In genomic region chr16:24988137-24988535, GRCh38 we compare ENCODE assay signal across 10 cellular contexts. TPM values are rescaled to one million over a fixed set of nuclear protein-coding genes. Genes with fewer than 3 reads are reported as not detected.
DNase-seq lines count a peak whose midpoint lies in the region; ATAC-seq and TF ChIP-seq lines count a peak whose summit lies in the region.
"Had no signal": no experiment of that assay in that cellular context is flagged by ENCODE, and none has a peak within 500 bp of the region (broad histone marks: within the 10 kb centered on the region; RNA-seq: fewer than 3 reads in every experiment).

No MANE protein-coding gene starts in this region.

- peaks cover 25% of the 10 kb centered on the region for H3K4me1 ChIP-seq in cardiac muscle cell (ENCODE audit: low read depth)
- peaks cover 3 to 18% of the 10 kb centered on the region in 2 donors for H3K4me1 ChIP-seq in breast epithelium
- H3K4me1 ChIP-seq in mesenchymal stem cell (ENCODE audit: control insufficient read depth, insufficient read depth, low read depth, low read length): peaks cover 18% of the 10 kb centered on the region
- peaks cover 0 to 100% (median 75%) of the 10 kb centered on the region in 4 donors for H3K4me1 ChIP-seq in tibial nerve

- H3K18ac ChIP-seq in mesenchymal stem cell (ENCODE audit: low read depth in 1 of 2, low read length in 2 of 2): no peak overlapping the region

- H3K23ac ChIP-seq in mesenchymal stem cell (ENCODE audit: low read length in 2 of 2): no peak overlapping the region

- no peak overlapping the region for H2BK15ac ChIP-seq in mesenchymal stem cell (ENCODE audit: low read depth, poor library complexity, severe bottlenecking)

- H3K4me3 ChIP-seq in cardiac muscle cell (no peak overlapping the region), breast epithelium (no peak overlapping the region), mesenchymal stem cell (ENCODE audit: insufficient read depth in 1 of 2, low read depth in 1 of 2, low read length in 2 of 2) (peak overlapping the region in 1 of 2 experiments; percentile 4), tibial nerve (no peak overlapping the region)

- H3K27ac ChIP-seq in cardiac muscle cell: peak overlapping the region; percentile 55
- H3K27ac ChIP-seq in breast epithelium: peak overlapping the region; percentile 57 to 73
- H3K27ac ChIP-seq in mesenchymal stem cell (ENCODE audit: low read length, poor library complexity, severe bottlenecking): peak overlapping the region; percentile 59
- peak overlapping the region; percentile 28 to 92 (median 66) for H3K27ac ChIP-seq in tibial nerve

- H3K27me3 ChIP-seq in cardiac muscle cell (no peaks in the 10 kb centered on the region), breast epithelium (no peaks in the 10 kb centered on the region), mesenchymal stem cell (ENCODE audit: control insufficient read depth in 1 of 2, insufficient read depth in 1 of 2, low read length in 2 of 2) (no peaks in the 10 kb centered on the region), tibial nerve (no peaks in the 10 kb centered on the region)

- intact Hi-C loops in left cardiac atrium (cut with DNase I): no loop called here
- intact Hi-C loops in breast epithelium (cut with DNase I; ENCODE audit: low total_unique reads): no loop called here

- H2BK5ac ChIP-seq in mesenchymal stem cell (ENCODE audit: low read depth, low read length, poor library complexity, severe bottlenecking): no peak overlapping the region

- no peak overlapping the region for H2BK120ac ChIP-seq in mesenchymal stem cell (ENCODE audit: low read depth, low read length)

- no peak overlapping the region for H3K14ac ChIP-seq in mesenchymal stem cell (ENCODE audit: low read length in 2 of 2)

- H2AK5ac ChIP-seq in mesenchymal stem cell (ENCODE audit: low read length, severe bottlenecking): no peak overlapping the region

- H3K79me1 ChIP-seq in mesenchymal stem cell (replicated peaks; ENCODE audit: low read length, poor library complexity, severe bottlenecking): peaks cover 4% of the 10 kb centered on the region

- TF ChIP-seq CTCF in cardiac muscle cell (IDR thresholded peaks at IDR 0.05; ENCODE audit: low read depth, low read length) (no peak), breast epithelium (IDR thresholded peaks at IDR 0.05) (no peak), tibial nerve (IDR thresholded peaks at IDR 0.05) (no peak)

- 0% methylated on average over 1 of the region's 5 CpGs for WGBS in mesenchymal stem cell
- 14 to 20% methylated on average over 5 of the region's 5 CpGs for WGBS in tibial nerve, 2 donors

- no peak overlapping the region for H4K91ac ChIP-seq in mesenchymal stem cell (ENCODE audit: low read length)

- H2AFZ ChIP-seq in mesenchymal stem cell (ENCODE audit: low read depth, low read length): no peak overlapping the region

- H4K8ac ChIP-seq in mesenchymal stem cell (ENCODE audit: low read length): no peak overlapping the region

- ATAC-seq in left cardiac atrium (no peak), HG02623 (IDR thresholded peaks at IDR 0.05; ENCODE audit: unreplicated experiment) (no peak)

- H3K9ac ChIP-seq in mesenchymal stem cell (ENCODE audit: low read length): peak overlapping the region; percentile 79

- no peak overlapping the region for H3K4ac ChIP-seq in mesenchymal stem cell (ENCODE audit: low read depth in 1 of 2, low read length in 2 of 2)

- no peak overlapping the region for H3K4me2 ChIP-seq in mesenchymal stem cell (ENCODE audit: low read length, poor library complexity, severe bottlenecking)

- H3K36me3 ChIP-seq in cardiac muscle cell (no peaks in the 10 kb centered on the region), breast epithelium (no peaks in the 10 kb centered on the region), mesenchymal stem cell (ENCODE audit: control insufficient read depth in 1 of 2, insufficient read depth in 2 of 2, low read depth in 1 of 2, low read length in 2 of 2) (no peaks in the 10 kb centered on the region), tibial nerve (no peaks in the 10 kb centered on the region)

- H3K9me3 ChIP-seq in cardiac muscle cell (ENCODE audit: low read depth): no peaks in the 10 kb centered on the region
- H3K9me3 ChIP-seq in breast epithelium: no peaks in the 10 kb centered on the region
- H3K9me3 ChIP-seq in mesenchymal stem cell (ENCODE audit: control insufficient read depth, low read length): no peaks in the 10 kb centered on the region
- no peaks in the 10 kb centered on the region for H3K9me3 ChIP-seq in tibial nerve

- DNase-seq in cardiac muscle cell (ENCODE audit: low read depth in 1 of 2, low spot score in 1 of 2): peak in 1 of 2 donors; percentile 36
- DNase-seq in left cardiac atrium: no peak
- no peak for DNase-seq in breast epithelium (ENCODE audit: low spot score in 2 of 2)
- peak; percentile 37 for DNase-seq in mesenchymal stem cell
- no peak for DNase-seq in tibial nerve (ENCODE audit: low spot score in 2 of 2)
- no peak for DNase-seq in NCI-H446 treated with DMSO at 0.1 percent for 48 hours (lab: John Stamatoyannopoulos, UW)
- no peak for DNase-seq in NCI-H510A (lab: John Stamatoyannopoulos, UW)
- DNase-seq: ACHN; activated CD4-positive, alpha-beta T cell treated with anti-CD3 and anti-CD28 coated beads, Interleukin-2, amount 50 U/mL, for 4 hours had no signal

- TF ChIP-seq POLR2A in breast epithelium (IDR thresholded peaks at IDR 0.05) (no peak), tibial nerve (IDR thresholded peaks at IDR 0.05) (no peak)

- H2BK12ac ChIP-seq in mesenchymal stem cell (ENCODE audit: low read length in 2 of 2): no peak overlapping the region

- no peak for TF ChIP-seq EP300 in tibial nerve (IDR thresholded peaks at IDR 0.05)

RNA-seq across cellular contexts. Expression of gene ARHGAP17, which starts 27.0 kb away (rescaled TPM):
- 33.3 and 38.8 TPM in 2 replicates for total RNA-seq in cardiac muscle cell
- polyA plus RNA-seq in cardiac muscle cell: 40.0 and 44.5 TPM in 2 replicates
- total RNA-seq in left cardiac atrium: 10 to 100 TPM; 49.7 to 50.9 TPM
- 10 to 100 TPM; 40.8 to 43.6 (median 43.6) TPM for total RNA-seq in breast epithelium
- 59.1 TPM for polyA plus RNA-seq in mesenchymal stem cell (2013, experiment 1 of 2)
- polyA plus RNA-seq in mesenchymal stem cell (2013, experiment 2 of 2): 55.8 TPM
- 10 to 100 TPM; 43.3 to 72.6 (median 56.2) TPM for total RNA-seq in tibial nerve
